17 cellular contexts compared by ENCODE assay signal in genomic region chr10:14673189-14673947, GRCh38.
DNase-seq lines count a peak whose midpoint lies in the region; ATAC-seq, FAIRE-seq and TF ChIP-seq lines count a peak whose summit lies in the region.
"Had no signal": no experiment of that assay in that cellular context is flagged by ENCODE, and none has a peak within 500 bp of the region (broad histone marks: within the 10 kb centered on the region; RNA-seq: fewer than 3 reads in every experiment).

No MANE protein-coding gene starts in this region.

- H3K27me3 ChIP-seq in hepatocyte: no peaks in the 10 kb centered on the region
- H3K27me3 ChIP-seq: testis had no signal

- no peak for FAIRE-seq in D721Med (lab: Jason Lieb, UNC)
- FAIRE-seq: endothelial cell of umbilical vein, GM12892 had no signal

- no peaks in the 10 kb centered on the region for H3K27me3 Mint-ChIP-seq in stimulated activated naive CD8-positive, alpha-beta T cell treated with anti-CD3 and anti-CD28 coated beads, Interleukin-15, Interleukin-2, amounts not matched to agents 100 ng/mL and 50 ng/mL, for 24 hours
- H3K27me3 Mint-ChIP-seq in MCF 10A (ENCODE audit: insufficient read depth, unreplicated experiment): no peaks in the 10 kb centered on the region
- no peaks in the 10 kb centered on the region for H3K27me3 Mint-ChIP-seq in activated T-helper 17 cell treated with anti-CD3 and anti-CD28 coated beads, Interleukin-2, amount 50 U/mL, for 72 hours
- H3K27me3 Mint-ChIP-seq: activated CD4-positive, alpha-beta T cell treated with anti-CD3 and anti-CD28 coated beads, Interleukin-2, amount 10 ng/mL, durations not matched to agents 7 days and 5 days; activated naive CD8-positive, alpha-beta T cell treated with anti-CD3 and anti-CD28 coated beads for 36 hours had no signal

- peaks cover 22% of the 10 kb centered on the region for H3K4me1 Mint-ChIP-seq in stimulated activated naive CD8-positive, alpha-beta T cell treated with anti-CD3 and anti-CD28 coated beads, Interleukin-15, Interleukin-2, amounts not matched to agents 100 ng/mL and 50 ng/mL, for 24 hours (ENCODE audit: low read depth)
- no peaks in the 10 kb centered on the region for H3K4me1 Mint-ChIP-seq in MCF 10A (ENCODE audit: insufficient read depth, unreplicated experiment)
- H3K4me1 Mint-ChIP-seq in activated T-helper 17 cell treated with anti-CD3 and anti-CD28 coated beads, Interleukin-2, amount 50 U/mL, for 72 hours: peaks cover 6% of the 10 kb centered on the region

- peak overlapping the region; percentile 40; the same call in 1 of the 2 replicates for H3K27ac ChIP-seq in VCaP
- H3K27ac ChIP-seq in hepatocyte: peak overlapping the region; percentile 27
- H3K27ac ChIP-seq: testis had no signal

- peak overlapping the region; percentile 35 for H3K4me3 Mint-ChIP-seq in stimulated activated naive CD8-positive, alpha-beta T cell treated with anti-CD3 and anti-CD28 coated beads, Interleukin-15, Interleukin-2, amounts not matched to agents 100 ng/mL and 50 ng/mL, for 24 hours
- no peak overlapping the region for H3K4me3 Mint-ChIP-seq in MCF 10A (ENCODE audit: unreplicated experiment)
- no peak overlapping the region for H3K4me3 Mint-ChIP-seq in activated T-helper 17 cell treated with anti-CD3 and anti-CD28 coated beads, Interleukin-2, amount 50 U/mL, for 72 hours
- H3K4me3 Mint-ChIP-seq: activated CD4-positive, alpha-beta T cell treated with anti-CD3 and anti-CD28 coated beads, Interleukin-2, amount 10 ng/mL, durations not matched to agents 7 days and 5 days; activated naive CD8-positive, alpha-beta T cell treated with anti-CD3 and anti-CD28 coated beads for 36 hours had no signal

- ATAC-seq in stimulated activated naive CD8-positive, alpha-beta T cell treated with anti-CD3 and anti-CD28 coated beads, Interleukin-15, Interleukin-2, amounts not matched to agents 100 U/mL and 50 U/mL, for 24 hours: no peak
- no peak for ATAC-seq in activated T-helper 17 cell treated with anti-CD3 and anti-CD28 coated beads, Interleukin-2, amount 50 U/mL, for 72 hours (replicated peaks)

- H3K9me3 ChIP-seq in hepatocyte (ENCODE audit: low read depth): no peaks in the 10 kb centered on the region
- H3K9me3 ChIP-seq: testis had no signal

- 58% methylated on average over 9 of the region's 9 CpGs for WGBS in hepatocyte (ENCODE audit: low lambda C conversion rate, missing lambda C conversion rate)

- H3K79me2 ChIP-seq in hepatocyte: no peaks in the 10 kb centered on the region

- CTCF ChIA-PET in MCF 10A (lab: Yijun Ruan, JAX): no interaction called here

- no peaks in the 10 kb centered on the region for H3K36me3 Mint-ChIP-seq in stimulated activated naive CD8-positive, alpha-beta T cell treated with anti-CD3 and anti-CD28 coated beads, Interleukin-15, Interleukin-2, amounts not matched to agents 100 ng/mL and 50 ng/mL, for 24 hours (ENCODE audit: low read depth)
- no peaks in the 10 kb centered on the region for H3K36me3 Mint-ChIP-seq in MCF 10A (ENCODE audit: insufficient read depth, unreplicated experiment)
- H3K36me3 Mint-ChIP-seq in activated T-helper 17 cell treated with anti-CD3 and anti-CD28 coated beads, Interleukin-2, amount 50 U/mL, for 72 hours (ENCODE audit: low read depth): no peaks in the 10 kb centered on the region
- H3K36me3 Mint-ChIP-seq: activated naive CD8-positive, alpha-beta T cell treated with anti-CD3 and anti-CD28 coated beads for 36 hours had no signal

- no peaks in the 10 kb centered on the region for H3K9me3 Mint-ChIP-seq in stimulated activated naive CD8-positive, alpha-beta T cell treated with anti-CD3 and anti-CD28 coated beads, Interleukin-15, Interleukin-2, amounts not matched to agents 100 ng/mL and 50 ng/mL, for 24 hours
- no peaks in the 10 kb centered on the region for H3K9me3 Mint-ChIP-seq in MCF 10A (ENCODE audit: unreplicated experiment)
- no peaks in the 10 kb centered on the region for H3K9me3 Mint-ChIP-seq in activated T-helper 17 cell treated with anti-CD3 and anti-CD28 coated beads, Interleukin-2, amount 50 U/mL, for 72 hours

- POLR2A ChIA-PET in MCF 10A (lab: Yijun Ruan, JAX): no interaction called here

- no peak overlapping the region for H3K4me3 ChIP-seq in hepatocyte
- H3K4me3 ChIP-seq: testis had no signal

- peak overlapping the region; percentile 0 for H3K27ac Mint-ChIP-seq in stimulated activated naive CD8-positive, alpha-beta T cell treated with anti-CD3 and anti-CD28 coated beads, Interleukin-15, Interleukin-2, amounts not matched to agents 100 ng/mL and 50 ng/mL, for 24 hours
- no peak overlapping the region for H3K27ac Mint-ChIP-seq in MCF 10A (ENCODE audit: low read depth, unreplicated experiment)
- no peak overlapping the region for H3K27ac Mint-ChIP-seq in activated T-helper 17 cell treated with anti-CD3 and anti-CD28 coated beads, Interleukin-2, amount 50 U/mL, for 72 hours
- H3K27ac Mint-ChIP-seq: activated CD4-positive, alpha-beta T cell treated with anti-CD3 and anti-CD28 coated beads, Interleukin-2, amount 10 ng/mL, durations not matched to agents 7 days and 5 days; activated naive CD8-positive, alpha-beta T cell treated with anti-CD3 and anti-CD28 coated beads for 36 hours had no signal

- H3K4me1 ChIP-seq in hepatocyte (ENCODE audit: insufficient read depth): peaks cover 40% of the 10 kb centered on the region
- H3K4me1 ChIP-seq: testis had no signal

- TF ChIP-seq CTCF in VCaP (conservative IDR thresholded peaks at IDR 0.05) (no peak), hepatocyte (IDR thresholded peaks at IDR 0.05; ENCODE audit: poor library complexity) (no peak), MCF 10A (IDR thresholded peaks at IDR 0.05; ENCODE audit: unreplicated experiment) (no peak), D721Med (IDR thresholded peaks at IDR 0.05; ENCODE audit: insufficient read depth, missing control alignments) (no peak)

- intact Hi-C loops in MCF 10A (cut with micrococcal nuclease): no loop called here

- BruUV-seq in MCF 10A (replicated peaks; lab: Mats Ljungman, UMichigan): no TSS peak

- H3K36me3 ChIP-seq in hepatocyte (replicated peaks; ENCODE audit: insufficient read depth, low read depth): no peaks in the 10 kb centered on the region

- H3K9me2 ChIP-seq in hepatocyte (replicated peaks; ENCODE audit: insufficient read depth): no peaks in the 10 kb centered on the region

- H2AFZ ChIP-seq in hepatocyte: no peak overlapping the region

- peak overlapping the region; percentile 49 for H3K4me2 ChIP-seq in hepatocyte

- no peaks in the 10 kb centered on the region for H4K20me1 ChIP-seq in hepatocyte (ENCODE audit: insufficient read depth, poor library complexity, severe bottlenecking)

- no peak for DNase-seq in stimulated activated naive CD8-positive, alpha-beta T cell treated with anti-CD3 and anti-CD28 coated beads, Interleukin-15, Interleukin-2, amounts not matched to agents 100 U/mL and 50 U/mL, for 24 hours
- DNase-seq in hepatocyte (ENCODE audit: low spot score) (peak; percentile 36), MCF 10A (ENCODE audit: unreplicated experiment) (no peak), D721Med (ENCODE audit: insufficient read length, low spot score) (no peak), foreskin melanocyte (no peak)
- DNase-seq: activated CD4-positive, alpha-beta T cell treated with anti-CD3 and anti-CD28 coated beads, Interleukin-2, amount 10 ng/mL, durations not matched to agents 7 days and 5 days; activated naive CD8-positive, alpha-beta T cell treated with anti-CD3 and anti-CD28 coated beads for 36 hours; cerebellar nuclear complex; left colon; NCI-H2081 treated with DMSO at 0.1 percent for 48 hours; T1000; testis had no signal
